15 cellular contexts compared by ENCODE assay signal in genomic region chr1:10056599-10056987, GRCh38. TPM values are rescaled to one million over a fixed set of nuclear protein-coding genes. Genes with fewer than 3 reads are reported as not detected.
A peak's percentile ranks its signal among the peaks of the same experiment; 100 is the strongest.
DNase-seq lines count a peak whose midpoint lies in the region; ATAC-seq and TF ChIP-seq lines count a peak whose summit lies in the region.
"Had no signal": no experiment of that assay in that cellular context is flagged by ENCODE, and none has a peak within 500 bp of the region (broad histone marks: within the 10 kb centered on the region; RNA-seq: fewer than 3 reads in every experiment).

No MANE protein-coding gene starts in this region.

- TF ChIP-seq CTCF in MCF 10A (IDR thresholded peaks at IDR 0.05; ENCODE audit: unreplicated experiment) (no peak), mammary epithelial cell (conservative IDR thresholded peaks at IDR 0.05 in 1 of 2, IDR thresholded peaks at IDR 0.05 in 1 of 2; ENCODE audit: extremely low read depth in 1 of 2, insufficient read depth in 1 of 2, low read depth in 1 of 2, low read length in 2 of 2) (no peak), left lung (IDR thresholded peaks at IDR 0.05) (no peak), psoas muscle (IDR thresholded peaks at IDR 0.05) (no peak)

- H3K9me3 Mint-ChIP-seq in MCF 10A (ENCODE audit: unreplicated experiment): no peaks in the 10 kb centered on the region
- H3K9me3 Mint-ChIP-seq: activated CD4-positive, alpha-beta T cell treated with anti-CD3 and anti-CD28 coated beads, Interleukin-2, amount 10 ng/mL, durations not matched to agents 7 days and 5 days had no signal

- H3K27ac ChIP-seq in mammary epithelial cell (ENCODE audit: insufficient read depth, low read depth, low read length): no peak overlapping the region
- H3K27ac ChIP-seq in left lung: peak overlapping the region; percentile 40 to 75
- no peak overlapping the region for H3K27ac ChIP-seq in psoas muscle

- POLR2A ChIA-PET in MCF 10A (lab: Yijun Ruan, JAX) (interaction anchor here (0.5 to 3.1 kb wide), 4 partner anchors 9 to 116 kb away, joined by 3 to 19 read pairs (median 4); partner anchors contain the start of gene UBE4B), HEK293T (lab: Yijun Ruan, JAX) (interaction anchor here (0.6 to 1.3 kb wide), 2 partner anchors 18 to 24 kb away, joined by 3 to 4 read pairs; partner anchors contain the start of gene UBE4B)

- no peaks in the 10 kb centered on the region for H4K20me1 ChIP-seq in mammary epithelial cell (ENCODE audit: insufficient read depth, low read length)

- H2AFZ ChIP-seq in mammary epithelial cell (ENCODE audit: low read depth, low read length): no peak overlapping the region

- no peak overlapping the region for H3K4me3 Mint-ChIP-seq in MCF 10A (ENCODE audit: unreplicated experiment)
- H3K4me3 Mint-ChIP-seq: activated CD4-positive, alpha-beta T cell treated with anti-CD3 and anti-CD28 coated beads, Interleukin-2, amount 10 ng/mL, durations not matched to agents 7 days and 5 days had no signal

- no peaks in the 10 kb centered on the region for H3K27me3 Mint-ChIP-seq in MCF 10A (ENCODE audit: insufficient read depth, unreplicated experiment)
- H3K27me3 Mint-ChIP-seq: activated CD4-positive, alpha-beta T cell treated with anti-CD3 and anti-CD28 coated beads, Interleukin-2, amount 10 ng/mL, durations not matched to agents 7 days and 5 days had no signal

- no peaks in the 10 kb centered on the region for H3K27me3 ChIP-seq in mammary epithelial cell (ENCODE audit: insufficient read depth, low read length)
- H3K27me3 ChIP-seq in left lung: no peaks in the 10 kb centered on the region
- no peaks in the 10 kb centered on the region for H3K27me3 ChIP-seq in psoas muscle (ENCODE audit: insufficient read depth in 3 of 3, low read length in 2 of 3)

- H3K36me3 Mint-ChIP-seq in MCF 10A (ENCODE audit: insufficient read depth, unreplicated experiment): peaks cover 7% of the 10 kb centered on the region

- intact Hi-C loops in MCF 10A (cut with micrococcal nuclease): no loop called here
- intact Hi-C loops in mammary epithelial cell (cut with micrococcal nuclease): no loop called here
- intact Hi-C loops in left lung (cut with DNase I): no loop called here
- intact Hi-C loops in psoas muscle (cut with DNase I): no loop called here

- DNase-seq in MCF 10A (ENCODE audit: unreplicated experiment) (no peak), mammary epithelial cell (no peak), RPMI8226 (peak; percentile 14), left lung (no peak), HEK293T (ENCODE audit: extremely low spot score) (no peak), psoas muscle (no peak)
- no peak for DNase-seq in stimulated activated CD4-positive, alpha-beta T cell treated with anti-CD3 and anti-CD28 coated beads, Interleukin-4, amount 100 ng/mL, for 24 hours
- no peak for DNase-seq in activated CD4-positive, alpha-beta T cell treated with anti-CD3 and anti-CD28 coated beads for 4 hours
- DNase-seq: activated CD4-positive, alpha-beta T cell treated with anti-CD3 and anti-CD28 coated beads, Interleukin-2, amount 10 ng/mL, durations not matched to agents 7 days and 5 days; NCI-H2107; T-helper 9 cell had no signal

- in situ Hi-C loops in mammary epithelial cell (cut with MboI; ENCODE audit: low sequenced_read_pairs in 2 of 2): no loop called here

- dilution Hi-C loops in mammary epithelial cell (cut with HindIII; ENCODE audit: low sequenced_read_pairs): no loop called here

- H3K4me3 ChIP-seq in mammary epithelial cell (replicated peaks in 1 of 3; ENCODE audit: insufficient read depth in 1 of 3, low read depth in 2 of 3, low read length in 3 of 3): no peak overlapping the region
- H3K4me3 ChIP-seq in left lung: no peak overlapping the region
- H3K4me3 ChIP-seq in psoas muscle: no peak overlapping the region
- H3K4me3 ChIP-seq: skin epidermis had no signal

- no peak overlapping the region for H3K4me2 ChIP-seq in mammary epithelial cell (ENCODE audit: insufficient read depth, low read depth, low read length)

- ATAC-seq in left lung: peak; percentile 28
- no peak for ATAC-seq in psoas muscle
- ATAC-seq: Panc1 had no signal

- CTCF ChIA-PET in MCF 10A (lab: Yijun Ruan, JAX) (interaction anchor here (0.6 kb wide), 1 partner anchor 70 kb away, joined by 3 read pairs; no protein-coding TSS in a partner anchor), mammary epithelial cell (lab: Charles Lee; ENCODE audit: low non-redundant PET) (interaction anchor here (0.8 kb wide), 1 partner anchor 18 kb away, joined by 4 read pairs; no protein-coding TSS in a partner anchor), HEK293T (lab: Yijun Ruan, JAX) (interaction anchor here (0.8 kb wide), 1 partner anchor 11 kb away, joined by 3 read pairs; no protein-coding TSS in a partner anchor)

- H3K4me1 Mint-ChIP-seq in MCF 10A (ENCODE audit: insufficient read depth, unreplicated experiment): peaks cover 22% of the 10 kb centered on the region
- H3K4me1 Mint-ChIP-seq: activated CD4-positive, alpha-beta T cell treated with anti-CD3 and anti-CD28 coated beads, Interleukin-2, amount 10 ng/mL, durations not matched to agents 7 days and 5 days had no signal

- H3K4me1 ChIP-seq in mammary epithelial cell (ENCODE audit: insufficient read depth, low read length) (peaks cover 14% of the 10 kb centered on the region), left lung (peaks cover 10 to 24% of the 10 kb centered on the region in 2 donors), psoas muscle (peaks cover 66% of the 10 kb centered on the region)

- BruUV-seq in MCF 10A (replicated peaks; lab: Mats Ljungman, UMichigan) (no TSS peak), mammary epithelial cell (replicated peaks; lab: Mats Ljungman, UMichigan) (no TSS peak)

- peak overlapping the region; percentile 82 for H3K27ac Mint-ChIP-seq in MCF 10A (ENCODE audit: low read depth, unreplicated experiment)
- H3K27ac Mint-ChIP-seq: activated CD4-positive, alpha-beta T cell treated with anti-CD3 and anti-CD28 coated beads, Interleukin-2, amount 10 ng/mL, durations not matched to agents 7 days and 5 days had no signal

- H3K9me3 ChIP-seq in mammary epithelial cell (replicated peaks; ENCODE audit: insufficient read depth, low read length) (no peaks in the 10 kb centered on the region), left lung (no peaks in the 10 kb centered on the region), psoas muscle (no peaks in the 10 kb centered on the region)

- H3K9ac ChIP-seq in mammary epithelial cell (ENCODE audit: insufficient read depth, low read length): no peak overlapping the region

- H3K79me2 ChIP-seq in mammary epithelial cell (ENCODE audit: insufficient read depth, low read length): peaks cover 86% of the 10 kb centered on the region

- peaks cover 4% of the 10 kb centered on the region for H3K36me3 ChIP-seq in mammary epithelial cell (ENCODE audit: insufficient read depth, low read length)
- H3K36me3 ChIP-seq in left lung: peaks cover 0 to 18% of the 10 kb centered on the region in 2 donors
- H3K36me3 ChIP-seq in psoas muscle (ENCODE audit: insufficient read depth in 1 of 2, low read depth in 1 of 2): no peaks in the 10 kb centered on the region

- WGBS in mammary epithelial cell (ENCODE audit: low coverage, missing lambda C conversion rate): 98% methylated on average over 4 of the region's 4 CpGs
- 74 to 96% (median 83%) methylated on average over 4 of the region's 4 CpGs for WGBS in psoas muscle, 3 donors

TF ChIP-seq in HEK293T, 16 proteins besides CTCF, POLR2A, EP300 and RAD21:
- no peak for TF ChIP-seq FOXK2 (IDR thresholded peaks at IDR 0.05)
- no peak for TF ChIP-seq NFRKB (IDR thresholded peaks at IDR 0.05)
- TF ChIP-seq ELF4 (IDR thresholded peaks at IDR 0.05): no peak
- TF ChIP-seq, protein P1, sequence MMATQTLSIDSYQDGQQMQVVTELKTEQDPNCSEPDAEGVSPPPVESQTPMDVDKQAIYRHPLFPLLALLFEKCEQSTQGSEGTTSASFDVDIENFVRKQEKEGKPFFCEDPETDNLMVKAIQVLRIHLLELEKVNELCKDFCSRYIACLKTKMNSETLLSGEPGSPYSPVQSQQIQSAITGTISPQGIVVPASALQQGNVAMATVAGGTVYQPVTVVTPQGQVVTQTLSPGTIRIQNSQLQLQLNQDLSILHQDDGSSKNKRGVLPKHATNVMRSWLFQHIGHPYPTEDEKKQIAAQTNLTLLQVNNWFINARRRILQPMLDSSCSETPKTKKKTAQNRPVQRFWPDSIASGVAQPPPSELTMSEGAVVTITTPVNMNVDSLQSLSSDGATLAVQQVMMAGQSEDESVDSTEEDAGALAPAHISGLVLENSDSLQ (IDR thresholded peaks at IDR 0.05): no peak
- no peak for TF ChIP-seq HDGF (IDR thresholded peaks at IDR 0.05; ENCODE audit: borderline replicate concordance)
- no peak for TF ChIP-seq ARNT (IDR thresholded peaks at IDR 0.05)
- TF ChIP-seq FOXA1 (IDR thresholded peaks at IDR 0.05): no peak
- TF ChIP-seq FOXM1 (IDR thresholded peaks at IDR 0.05; ENCODE audit: borderline replicate concordance): no peak
- TF ChIP-seq TARDBP (IDR thresholded peaks at IDR 0.05): no peak
- TF ChIP-seq SUZ12 (IDR thresholded peaks at IDR 0.05): no peak
- no peak for TF ChIP-seq LEF1 (IDR thresholded peaks at IDR 0.05; ENCODE audit: borderline replicate concordance)
- TF ChIP-seq ZNF384 (IDR thresholded peaks at IDR 0.05): no peak
- TF ChIP-seq CTBP1 (IDR thresholded peaks at IDR 0.05; ENCODE audit: borderline replicate concordance): no peak
- TF ChIP-seq SP1 (IDR thresholded peaks at IDR 0.05): no peak
- no peak for TF ChIP-seq L3MBTL2 (conservative IDR thresholded peaks at IDR 0.05)

RNA-seq across cellular contexts. Expression of gene UBE4B, which starts 23.8 kb away (rescaled TPM):
- total RNA-seq in MCF 10A (2022): 31.2 and 43.1 TPM in 2 replicates
- total RNA-seq in mammary epithelial cell: 10 to 100 TPM; 34.7 to 47.2 TPM
- 17.4 TPM for polyA plus RNA-seq in mammary epithelial cell
- polyA minus RNA-seq in mammary epithelial cell: 114 TPM
- total RNA-seq in left lung: 10 to 100 TPM; 38.0 to 44.0 TPM
- 10 to 100 TPM; 48.3 to 90.9 (median 60.7) TPM for total RNA-seq in psoas muscle
- polyA plus RNA-seq in psoas muscle: 10 to 100 TPM; 28.8 to 88.0 (median 29.8) TPM

RNA-seq across cellular contexts. Expression of gene RBP7, which starts 59.6 kb away (rescaled TPM):
- total RNA-seq in MCF 10A (2022) (not detected in 2 replicates), mammary epithelial cell (under 1 TPM in 1 of 2 donors, not detected in 1; 0.50 TPM), left lung (1 to 10 TPM; 2.0 to 4.6 TPM), psoas muscle (10 to 100 TPM in 1 of 4 donors, 1 to 10 TPM in 2, under 1 TPM in 1; 0.89 to 13.9 (median 5.4) TPM)
- polyA plus RNA-seq in mammary epithelial cell (0.48 TPM), psoas muscle (10 to 100 TPM in 1 of 3 donors, 1 to 10 TPM in 2; 7.0 to 10.4 (median 7.2) TPM)
- polyA minus RNA-seq in mammary epithelial cell: not detected
- total RNA-seq: activated CD4-positive, alpha-beta T cell treated with anti-CD3 and anti-CD28 coated beads, Interleukin-2, amount 10 ng/mL, durations not matched to agents 7 days and 5 days; H4; lung microvascular endothelial cell had no signal

Comparison
In these comparisons a context has a peak if more than half of its experiments do, and no peak if none do; other contexts are left out.
1. H3K27ac ChIP-seq: peak in left lung (2 of 2); none in mammary epithelial cell (single experiment) and psoas muscle (single experiment).